In genomic region chr7:147400221-147400689, GRCh38 we compare ENCODE assay signal across 15 cellular contexts.
DNase-seq lines count a peak whose midpoint lies in the region; TF ChIP-seq lines count a peak whose summit lies in the region.
"Had no signal": no experiment of that assay in that cellular context is flagged by ENCODE, and none has a peak within 500 bp of the region (broad histone marks: within the 10 kb centered on the region; RNA-seq: fewer than 3 reads in every experiment).

No MANE protein-coding gene starts in this region.

- peak; percentile 71 for DNase-seq in AG20443 (ENCODE audit: low spot score)
- peak; percentile 66 for DNase-seq in RPMI8226
- peak; percentile 60 for DNase-seq in fibroblast of pulmonary artery (ENCODE audit: low read depth)
- DNase-seq in osteocyte (ENCODE audit: extremely low spot score, unreplicated experiment), result no peak
- DNase-seq in globus pallidus (ENCODE audit: low spot score), result no peak
- no peak for DNase-seq in DMS79 treated with DMSO at 0.1 percent for 48 hours (lab: John Stamatoyannopoulos, UW)
- no peak for DNase-seq in islet precursor cell
- DNase-seq in amygdala (lab: John Stamatoyannopoulos, UW), result no peak
- DNase-seq: activated CD4-positive, alpha-beta T cell treated with anti-CD3 and anti-CD28 coated beads, Interleukin-2, amount 50 U/mL, for 1 hour; cerebellar nuclear complex; NCI-H187 treated with DMSO at 0.1 percent for 48 hours; NCI-H69; T-helper 9 cell had no signal

- H3K27me3 Mint-ChIP-seq in osteocyte (ENCODE audit: unreplicated experiment), result no peaks in the 10 kb centered on the region
- H3K27me3 Mint-ChIP-seq: type B pancreatic cell had no signal

- TF ChIP-seq CTCF in fibroblast of pulmonary artery (IDR thresholded peaks at IDR 0.05; ENCODE audit: low read length, missing control alignments), result no peak
- no peak for TF ChIP-seq CTCF in osteocyte (IDR thresholded peaks at IDR 0.05)

- H3K9me3 Mint-ChIP-seq in osteocyte (ENCODE audit: unreplicated experiment), result peaks cover 8% of the 10 kb centered on the region
- H3K9me3 Mint-ChIP-seq: type B pancreatic cell had no signal

- H3K4me1 Mint-ChIP-seq in osteocyte (ENCODE audit: unreplicated experiment), result peaks cover 13% of the 10 kb centered on the region

- H3K36me3 Mint-ChIP-seq in osteocyte (ENCODE audit: unreplicated experiment), result no peaks in the 10 kb centered on the region
- H3K36me3 Mint-ChIP-seq: type B pancreatic cell had no signal

- H3K27ac Mint-ChIP-seq in osteocyte (ENCODE audit: unreplicated experiment), result peak overlapping the region; percentile 53
- H3K27ac Mint-ChIP-seq: type B pancreatic cell had no signal

- no peak overlapping the region for H3K4me3 Mint-ChIP-seq in osteocyte (ENCODE audit: unreplicated experiment)
- H3K4me3 Mint-ChIP-seq: type B pancreatic cell had no signal

- no peak overlapping the region for H3K4me3 ChIP-seq in fibroblast of pulmonary artery (replicated peaks; ENCODE audit: low read depth, low read length)
- H3K4me3 ChIP-seq: BLaER1 had no signal

Comparison
In these comparisons a context has a peak if more than half of its experiments do, and no peak if none do; other contexts are left out.
1. DNase-seq: peak in AG20443 (single experiment), RPMI8226 (single experiment) and fibroblast of pulmonary artery (single experiment); none in osteocyte (single experiment), globus pallidus (single experiment), DMS79 treated with DMSO at 0.1 percent for 48 hours (single experiment), islet precursor cell (single experiment) and amygdala (0 of 56).